In genomic region chrX:15497865-15498264, GRCh38 we compare ENCODE assay signal across 1 cellular context.
TF ChIP-seq lines count a peak whose summit lies in the region.

No MANE protein-coding gene starts in this region.

TF ChIP-seq in IMR-90, 13 proteins besides CTCF, POLR2A, EP300 and RAD21 (continued from another document):
- TF ChIP-seq CHD1 (IDR thresholded peaks at IDR 0.05; ENCODE audit: low read depth, low read length): no peak
- TF ChIP-seq SMC3 (IDR thresholded peaks at IDR 0.05; ENCODE audit: low read depth, low read length): peak; percentile 38; the same call in 1 of the 2 replicates
